Comparison of ENCODE assay signal across 1 cellular context in the genomic region with DNA sequence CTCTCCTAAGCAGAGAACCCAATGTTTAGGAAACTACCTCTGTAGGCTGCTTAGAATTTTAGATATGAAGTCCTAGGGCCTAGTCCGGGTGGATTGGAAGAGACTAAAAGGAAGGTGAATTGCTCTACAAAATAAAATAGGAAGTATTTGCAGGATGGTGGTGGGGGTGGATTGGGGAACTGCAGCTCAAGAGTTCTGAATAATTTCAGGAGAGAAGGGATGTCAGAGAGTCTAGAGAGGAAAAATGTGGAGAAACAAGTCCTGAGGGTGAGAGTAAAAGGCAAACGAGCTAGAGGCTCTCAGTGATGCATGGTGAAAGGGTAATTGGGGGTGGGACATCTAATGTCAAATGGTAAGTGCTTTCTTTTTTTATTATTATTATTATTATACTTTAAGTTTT.
TF ChIP-seq lines count a peak whose summit lies in the region.

No MANE protein-coding gene starts in this region.

TF ChIP-seq in H1, 55 proteins besides CTCF, POLR2A, EP300 and RAD21 (continued from another document):
- TF ChIP-seq EGR1 (IDR thresholded peaks at IDR 0.05; ENCODE audit: borderline replicate concordance, low read depth, low read length) (no peak), ASH2L (IDR thresholded peaks at IDR 0.05; ENCODE audit: low read length) (no peak), TAF7 (optimal IDR thresholded peaks at IDR 0.05; ENCODE audit: borderline replicate concordance, low read depth, low read length) (no peak), PHF8 (conservative IDR thresholded peaks at IDR 0.05; ENCODE audit: low read depth, low read length) (no peak), KDM4A (IDR thresholded peaks at IDR 0.05; ENCODE audit: low read depth, low read length, severe bottlenecking) (no peak), USF2 (IDR thresholded peaks at IDR 0.05; ENCODE audit: low read length) (no peak), BRCA1 (IDR thresholded peaks at IDR 0.05; ENCODE audit: low read depth, low read length) (no peak), BCL11A (IDR thresholded peaks at IDR 0.05; ENCODE audit: low read depth in 2 of 2, low read length in 2 of 2) (no peak), CHD1 (IDR thresholded peaks at IDR 0.05; ENCODE audit: low read depth, low read length) (no peak), RBBP5 (IDR thresholded peaks at IDR 0.05; ENCODE audit: borderline replicate concordance, low read depth, low read length) (no peak), POLR2AphosphoS5 (IDR thresholded peaks at IDR 0.05; ENCODE audit: low read depth, low read length) (no peak), HDAC6 (IDR thresholded peaks at IDR 0.05; ENCODE audit: low read depth, low read length) (no peak)
